Comparison of ENCODE assay signal across 18 cellular contexts in the genomic region with DNA sequence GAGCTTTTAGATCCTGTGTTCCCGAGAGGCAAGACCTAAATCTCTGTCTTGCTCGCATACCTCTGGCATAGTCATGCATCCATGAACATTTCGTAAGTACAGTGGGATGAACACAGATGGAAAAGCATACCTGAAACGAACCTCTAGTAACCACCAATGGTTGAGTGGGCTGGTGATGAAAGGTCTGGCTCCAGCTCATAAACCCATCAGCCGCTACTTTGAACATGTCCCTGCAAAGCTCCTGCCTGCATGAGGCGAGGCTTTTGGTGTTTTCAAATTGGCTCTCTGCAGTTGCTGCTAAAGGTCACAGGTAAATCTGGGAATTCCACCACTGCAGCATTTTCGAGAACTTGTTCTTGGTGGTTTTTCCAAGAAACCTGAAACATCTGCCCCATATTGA. TPM values are rescaled to one million over a fixed set of nuclear protein-coding genes. Genes with fewer than 3 reads are reported as not detected.
DNase-seq lines count a peak whose midpoint lies in the region; ATAC-seq, FAIRE-seq and TF ChIP-seq lines count a peak whose summit lies in the region.
"Had no signal": no experiment of that assay in that cellular context is flagged by ENCODE, and none has a peak within 500 bp of the region (broad histone marks: within the 10 kb centered on the region; RNA-seq: fewer than 3 reads in every experiment).

No MANE protein-coding gene starts in this region.

- no peak for DNase-seq in HepG2 (ENCODE audit: low spot score)
- no peak for DNase-seq in right lobe of liver
- peak; percentile 73 for DNase-seq in kidney tubule cell (ENCODE audit: low spot score)
- DNase-seq in immature natural killer cell = no peak
- DNase-seq in stimulated activated effector memory CD8-positive, alpha-beta T cell treated with anti-CD3 and anti-CD28 coated beads, Interleukin-12 subunit alpha, Interleukin-12 subunit beta, amount 100 ng/mL, for 72 hours (ENCODE audit: low spot score in 2 of 2) = no peak
- no peak for DNase-seq in mucosa of descending colon
- DNase-seq: GF-D8, MV-4-11, NCI-H1436, NCI-H2029 treated with DMSO at 0.1 percent for 48 hours, NCI-H526, SIG-M5 had no signal

- no peak for FAIRE-seq in HepG2 (lab: Jason Lieb, UNC)
- FAIRE-seq: A204.1, GM12891, K562 had no signal

- TF ChIP-seq POLR2A in HepG2 (IDR thresholded peaks at IDR 0.05; ENCODE audit: insufficient read depth in 1 of 2, low read depth in 2 of 2, low read length in 2 of 2) (no peak), right lobe of liver (IDR thresholded peaks at IDR 0.05) (no peak)

- no peak overlapping the region for H3K27ac Mint-ChIP-seq in immature natural killer cell
- H3K27ac Mint-ChIP-seq in stimulated activated effector memory CD8-positive, alpha-beta T cell treated with anti-CD3 and anti-CD28 coated beads, Interleukin-12 subunit alpha, Interleukin-12 subunit beta, amount 100 ng/mL, for 72 hours = no peak overlapping the region

- no peak overlapping the region for H3K4me3 Mint-ChIP-seq in immature natural killer cell
- H3K4me3 Mint-ChIP-seq in stimulated activated effector memory CD8-positive, alpha-beta T cell treated with anti-CD3 and anti-CD28 coated beads, Interleukin-12 subunit alpha, Interleukin-12 subunit beta, amount 100 ng/mL, for 72 hours = no peak overlapping the region

- intact Hi-C loops in HepG2 (cut with micrococcal nuclease; ENCODE audit: unreplicated experiment) (loop anchor here (5.0 kb wide), 2 partner anchors 356 to 791 kb away; no protein-coding TSS in a partner anchor), right lobe of liver (cut with DNase I) (no loop called here), mucosa of descending colon (cut with DNase I, micrococcal nuclease) (loop anchor here (5.0 to 10.0 kb wide), 4 partner anchors 804 to 1424 kb away; no protein-coding TSS in a partner anchor)

- H3K27me3 ChIP-seq in HepG2 (ENCODE audit: control insufficient read depth in 1 of 2, insufficient read depth in 2 of 2, low read length in 2 of 2) (peaks cover 8 to 34% of the 10 kb centered on the region in 2 experiments), right lobe of liver (peaks cover 0 to 8% of the 10 kb centered on the region in 2 donors)

- peaks cover 12% of the 10 kb centered on the region for H3K4me1 ChIP-seq in HepG2 (ENCODE audit: insufficient read depth, low read length)
- peaks cover 0 to 12% (median 0%) of the 10 kb centered on the region in 4 donors for H3K4me1 ChIP-seq in right lobe of liver
- peaks cover 3% of the 10 kb centered on the region for H3K4me1 ChIP-seq in mucosa of descending colon (ENCODE audit: low read depth)

- H3K79me2 ChIP-seq in HepG2 (ENCODE audit: insufficient read depth, low read length) = no peaks in the 10 kb centered on the region

- H3K4me2 ChIP-seq in HepG2 (ENCODE audit: low read depth, low read length) = peak overlapping the region; percentile 23; the same call in 1 of the 2 replicates
- H3K4me2 ChIP-seq: BLaER1 treated with 17β-estradiol and CSF1 and Interleukin-3, amounts not matched to agents 10 nM and 100 nM had no signal

- ATAC-seq in HepG2 (no peak), right lobe of liver (no peak), esophagus mucosa (peak; percentile 23), HG03108 (IDR thresholded peaks at IDR 0.05; ENCODE audit: unreplicated experiment) (no peak), mucosa of descending colon (no peak)
- no peak for ATAC-seq in stimulated activated effector memory CD8-positive, alpha-beta T cell treated with anti-CD3 and anti-CD28 coated beads, Interleukin-12 subunit alpha, Interleukin-12 subunit beta, amount 100 ng/mL, for 72 hours
- ATAC-seq: K562 had no signal

- H4K20me1 ChIP-seq in HepG2 (ENCODE audit: insufficient read depth, low read length) = no peaks in the 10 kb centered on the region

- no peaks in the 10 kb centered on the region for H3K36me3 Mint-ChIP-seq in immature natural killer cell
- no peaks in the 10 kb centered on the region for H3K36me3 Mint-ChIP-seq in stimulated activated effector memory CD8-positive, alpha-beta T cell treated with anti-CD3 and anti-CD28 coated beads, Interleukin-12 subunit alpha, Interleukin-12 subunit beta, amount 100 ng/mL, for 72 hours

- H3K4me3 ChIP-seq in HepG2 (replicated peaks in 1 of 3; ENCODE audit: insufficient read depth in 1 of 3, low read depth in 2 of 3, low read length in 3 of 3) (no peak overlapping the region), right lobe of liver (no peak overlapping the region), mucosa of descending colon (no peak overlapping the region)
- H3K4me3 ChIP-seq: BLaER1 treated with 17β-estradiol and CSF1 and Interleukin-3, amounts not matched to agents 10 nM and 100 nM; K562 had no signal

- H3K9ac ChIP-seq in HepG2 (ENCODE audit: insufficient read depth, low read depth, low read length) = no peak overlapping the region
- H3K9ac ChIP-seq: BLaER1 treated with 17β-estradiol and CSF1 and Interleukin-3, amounts not matched to agents 10 nM and 100 nM had no signal

- no peak overlapping the region for H3K27ac ChIP-seq in HepG2 (ENCODE audit: extremely low read length, insufficient read depth, low read length)
- H3K27ac ChIP-seq in right lobe of liver = no peak overlapping the region
- H3K27ac ChIP-seq: BLaER1 treated with 17β-estradiol and CSF1 and Interleukin-3, amounts not matched to agents 10 nM and 100 nM had no signal

- H3K9me3 ChIP-seq in HepG2 (ENCODE audit: low read length) (no peaks in the 10 kb centered on the region), right lobe of liver (no peaks in the 10 kb centered on the region), mucosa of descending colon (no peaks in the 10 kb centered on the region)
- H3K9me3 ChIP-seq: BLaER1 treated with 17β-estradiol and CSF1 and Interleukin-3, amounts not matched to agents 10 nM and 100 nM had no signal

- H3K9me3 Mint-ChIP-seq in immature natural killer cell = peaks cover 0 to under 1% (median 0%) of the 10 kb centered on the region in 6 donors
- no peaks in the 10 kb centered on the region for H3K9me3 Mint-ChIP-seq in stimulated activated effector memory CD8-positive, alpha-beta T cell treated with anti-CD3 and anti-CD28 coated beads, Interleukin-12 subunit alpha, Interleukin-12 subunit beta, amount 100 ng/mL, for 72 hours

- peaks cover 0 to 4% of the 10 kb centered on the region in 2 donors for H3K4me1 Mint-ChIP-seq in immature natural killer cell
- H3K4me1 Mint-ChIP-seq in stimulated activated effector memory CD8-positive, alpha-beta T cell treated with anti-CD3 and anti-CD28 coated beads, Interleukin-12 subunit alpha, Interleukin-12 subunit beta, amount 100 ng/mL, for 72 hours = no peaks in the 10 kb centered on the region

- peaks cover 17 to 21% (median 19%) of the 10 kb centered on the region in 3 donors for H3K27me3 Mint-ChIP-seq in immature natural killer cell (ENCODE audit: low read depth in 3 of 3)

- no TSS peak for BruUV-seq in HepG2 (replicated peaks; lab: Mats Ljungman, UMichigan)

- POLR2A ChIA-PET in HepG2 (lab: Yijun Ruan, JAX) = no interaction called here

- TF ChIP-seq RAD21 in HepG2 (CRISPR knock-in tag; IDR thresholded peaks at IDR 0.05) = no peak

- H2AFZ ChIP-seq in HepG2 (ENCODE audit: low read length) = no peak overlapping the region

- TF ChIP-seq CTCF in HepG2 (CRISPR knock-in tag; IDR thresholded peaks at IDR 0.05) (no peak), right lobe of liver (IDR thresholded peaks at IDR 0.05) (no peak), mucosa of descending colon (IDR thresholded peaks at IDR 0.05) (no peak)

- CTCF ChIA-PET in HepG2 (lab: Yijun Ruan, JAX; ENCODE audit: low intra/inter-chr PET ratio, low total read pairs) = no interaction called here

- 6% methylated on average over 7 of the region's 7 CpGs for WGBS in HepG2 (ENCODE audit: low lambda C conversion rate)
- whole genome bisulfite sequencing in right lobe of liver (ENCODE audit: insufficient coverage, low coverage, low lambda C conversion rate, missing lambda C conversion rate) = 63% methylated on average over 2 of the region's 7 CpGs

- TF ChIP-seq EP300 in HepG2 (IDR thresholded peaks at IDR 0.05; ENCODE audit: low read depth in 2 of 2, low read length in 2 of 2) = no peak
- TF ChIP-seq EP300 in HepG2 (CRISPR knock-in tag; IDR thresholded peaks at IDR 0.05; ENCODE audit: borderline replicate concordance) = no peak

- no peaks in the 10 kb centered on the region for H3K36me3 ChIP-seq in HepG2 (replicated peaks in 1 of 2; ENCODE audit: control insufficient read depth in 1 of 2, insufficient read depth in 2 of 2, low read length in 2 of 2)
- no peaks in the 10 kb centered on the region for H3K36me3 ChIP-seq in right lobe of liver
- no peaks in the 10 kb centered on the region for H3K36me3 ChIP-seq in mucosa of descending colon (ENCODE audit: low read depth)
- H3K36me3 ChIP-seq: BLaER1 treated with 17β-estradiol and CSF1 and Interleukin-3, amounts not matched to agents 10 nM and 100 nM had no signal

- in situ Hi-C loops in HepG2 (cut with HindIII; ENCODE audit: extremely low pct_ligation_motif_present, low pct_unique_long_range_greater_than_20kb) = loop anchor here (5.0 to 10.0 kb wide), 2 partner anchors 794 to 1351 kb away; no protein-coding TSS in a partner anchor

RNA-seq across cellular contexts. Expression of a gene that starts 3.6 kb away (rescaled TPM):
- 0.60 and 1.4 TPM in 2 replicates for total RNA-seq in HepG2 (2016; rRNA removed; fragmentation: Illumina TruSeq; extraction: Trizol)
- under 0.01 and 0.20 TPM in 2 replicates for total RNA-seq in HepG2 (2016; cell fraction: cytosol; rRNA removed; fragmentation: Illumina TruSeq; extraction: Trizol; ENCODE audit: low read depth)
- 0.79 and 0.93 TPM in 2 replicates for total RNA-seq in HepG2 (2016; cell fraction: insoluble cytoplasmic fraction; rRNA removed; fragmentation: Illumina TruSeq; extraction: Trizol)
- 0.22 and 0.41 TPM in 2 replicates for total RNA-seq in HepG2 (2016; cell fraction: membrane; rRNA removed; fragmentation: Illumina TruSeq; extraction: Trizol)
- total RNA-seq in HepG2 (2016; cell fraction: nucleus; rRNA removed; fragmentation: Illumina TruSeq; extraction: Trizol) = 1.4 and 2.4 TPM in 2 replicates
- polyA plus RNA-seq in HepG2 (2011; rRNA removed) = 0.65 and 1.4 TPM in 2 replicates
- polyA plus RNA-seq in HepG2 (2011; cell fraction: cytosol; rRNA removed) = 0.32 and 0.37 TPM in 2 replicates
- polyA plus RNA-seq in HepG2 (2011; cell fraction: nucleus; rRNA removed) = 0.51 and 0.66 TPM in 2 replicates
- 0.54 and 3.3 TPM in 2 replicates for polyA plus RNA-seq in HepG2 (2012)
- 0.12 and 0.16 TPM in 2 replicates for polyA plus RNA-seq in HepG2 (2016; cell fraction: cytosol; fragmentation: Illumina TruSeq; extraction: Trizol; ENCODE audit: low read depth)
- 0.26 and 0.34 TPM in 2 replicates for polyA plus RNA-seq in HepG2 (2016; cell fraction: insoluble cytoplasmic fraction; fragmentation: Illumina TruSeq; extraction: Trizol; ENCODE audit: low read depth)
- 0.09 and 0.37 TPM in 2 replicates for polyA plus RNA-seq in HepG2 (2016; cell fraction: membrane; fragmentation: Illumina TruSeq; extraction: Trizol; ENCODE audit: low read depth)
- 1.9 and 2.1 TPM in 2 replicates for polyA plus RNA-seq in HepG2 (2016; cell fraction: nucleus; fragmentation: Illumina TruSeq; extraction: Trizol; ENCODE audit: insufficient read depth, low read depth)
- 1.3 and 6.5 TPM in 2 replicates for polyA minus RNA-seq in HepG2 (2011; rRNA and poly(A)+ RNA removed; ENCODE audit: low replicate concordance)
- polyA minus RNA-seq in HepG2 (2011; cell fraction: cytosol; rRNA and poly(A)+ RNA removed) = 0.49 and 0.88 TPM in 2 replicates
- 1.4 and 1.7 TPM in 2 replicates for polyA minus RNA-seq in HepG2 (2011; cell fraction: nucleus; rRNA and poly(A)+ RNA removed)
- 10 to 100 TPM in 3 of 6 experiments, 1 to 10 TPM in 3; 5.5 to 23.7 (median 8.6) TPM for total RNA-seq in right lobe of liver
- total RNA-seq in esophagus mucosa = 20.0 TPM
- polyA plus RNA-seq in immature natural killer cell = not detected
- 100 to 1,000 TPM in 1 of 3 donors, 10 to 100 TPM in 2; 12.3 to 300 (median 19.2) TPM for total RNA-seq in mucosa of descending colon

Comparison
In these comparisons a context has a peak if more than half of its experiments do, and no peak if none do; other contexts are left out.
1. intact Hi-C loops: an anchor here in HepG2 (5.0 kb wide) and mucosa of descending colon (5.0 to 10.0 kb wide); none called in right lobe of liver.